In genomic region chr1:16158993-16159831, GRCh38 we compare ENCODE assay signal across 18 cellular contexts. TPM values are rescaled to one million over a fixed set of nuclear protein-coding genes. Genes with fewer than 3 reads are reported as not detected.
DNase-seq lines count a peak whose midpoint lies in the region; ATAC-seq, FAIRE-seq and TF ChIP-seq lines count a peak whose summit lies in the region.
"Had no signal": no experiment of that assay in that cellular context is flagged by ENCODE, and none has a peak within 500 bp of the region (broad histone marks: within the 10 kb centered on the region; RNA-seq: fewer than 3 reads in every experiment).

No MANE protein-coding gene starts in this region.

- H3K36me3 ChIP-seq in HepG2 (replicated peaks in 1 of 2; ENCODE audit: control insufficient read depth in 1 of 2, insufficient read depth in 2 of 2, low read length in 2 of 2) (no peaks in the 10 kb centered on the region), right lobe of liver (no peaks in the 10 kb centered on the region), mucosa of descending colon (ENCODE audit: low read depth) (no peaks in the 10 kb centered on the region), ovary (no peaks in the 10 kb centered on the region)
- H3K36me3 ChIP-seq: heart right ventricle, left lung, thoracic aorta had no signal

- intact Hi-C loops in HepG2 (cut with micrococcal nuclease; ENCODE audit: unreplicated experiment) (no loop called here), right lobe of liver (cut with DNase I) (no loop called here), mucosa of descending colon (cut with DNase I, micrococcal nuclease) (no loop called here), ovary (cut with DNase I) (no loop called here)
- intact Hi-C loops in activated T-helper 1 cell treated with anti-CD3 and anti-CD28 coated beads, Interleukin-12 subunit alpha, Interleukin-12 subunit beta, Interleukin-2, Interleukin-4 antibody, amounts not matched to agents 30 ng/mL and 10 ng/mL and 1 ng/mL, durations not matched to agents 14 hours and 24 hours and 36 hours (cut with micrococcal nuclease): no loop called here

- peaks cover 24% of the 10 kb centered on the region for H3K79me2 ChIP-seq in HepG2 (ENCODE audit: insufficient read depth, low read length)

- TF ChIP-seq EP300 in HepG2 (IDR thresholded peaks at IDR 0.05; ENCODE audit: low read depth in 2 of 2, low read length in 2 of 2) (no peak), HepG2 (CRISPR knock-in tag; IDR thresholded peaks at IDR 0.05; ENCODE audit: borderline replicate concordance) (no peak), ovary (IDR thresholded peaks at IDR 0.05) (no peak)

- peak overlapping the region; percentile 26 for H3K27ac Mint-ChIP-seq in activated T-helper 1 cell treated with anti-CD3 and anti-CD28 coated beads, Interleukin-12 subunit alpha, Interleukin-12 subunit beta, Interleukin-2, Interleukin-4 antibody, amounts not matched to agents 30 ng/mL and 10 ng/mL and 1 ng/mL, durations not matched to agents 14 hours and 24 hours and 36 hours
- H3K27ac Mint-ChIP-seq: activated naive CD4-positive, alpha-beta T cell treated with anti-CD3 and anti-CD28 coated beads for 36 hours had no signal

- TF ChIP-seq CTCF in HepG2 (CRISPR knock-in tag; IDR thresholded peaks at IDR 0.05) (no peak), right lobe of liver (IDR thresholded peaks at IDR 0.05) (no peak), mucosa of descending colon (IDR thresholded peaks at IDR 0.05) (no peak), ovary (IDR thresholded peaks at IDR 0.05) (no peak)

- H3K4me1 Mint-ChIP-seq in activated T-helper 1 cell treated with anti-CD3 and anti-CD28 coated beads, Interleukin-12 subunit alpha, Interleukin-12 subunit beta, Interleukin-2, Interleukin-4 antibody, amounts not matched to agents 30 ng/mL and 10 ng/mL and 1 ng/mL, durations not matched to agents 14 hours and 24 hours and 36 hours (ENCODE audit: low read depth): peaks cover 38% of the 10 kb centered on the region

- TF ChIP-seq POLR2A in HepG2 (IDR thresholded peaks at IDR 0.05; ENCODE audit: insufficient read depth in 1 of 2, low read depth in 2 of 2, low read length in 2 of 2) (no peak), right lobe of liver (IDR thresholded peaks at IDR 0.05) (no peak), GM12892 (IDR thresholded peaks at IDR 0.05; ENCODE audit: low read depth, low read length) (no peak), ovary (IDR thresholded peaks at IDR 0.05) (no peak)

- H3K4me3 Mint-ChIP-seq in activated T-helper 1 cell treated with anti-CD3 and anti-CD28 coated beads, Interleukin-12 subunit alpha, Interleukin-12 subunit beta, Interleukin-2, Interleukin-4 antibody, amounts not matched to agents 30 ng/mL and 10 ng/mL and 1 ng/mL, durations not matched to agents 14 hours and 24 hours and 36 hours: no peak overlapping the region
- H3K4me3 Mint-ChIP-seq: activated naive CD4-positive, alpha-beta T cell treated with anti-CD3 and anti-CD28 coated beads for 36 hours had no signal

- no peak overlapping the region for H3K27ac ChIP-seq in HepG2 (ENCODE audit: extremely low read length, insufficient read depth, low read length)
- no peak overlapping the region for H3K27ac ChIP-seq in right lobe of liver
- H3K27ac ChIP-seq in ovary: no peak overlapping the region
- H3K27ac ChIP-seq: heart right ventricle, KMS-11, left lung, thoracic aorta had no signal

- H3K36me3 Mint-ChIP-seq in activated T-helper 1 cell treated with anti-CD3 and anti-CD28 coated beads, Interleukin-12 subunit alpha, Interleukin-12 subunit beta, Interleukin-2, Interleukin-4 antibody, amounts not matched to agents 30 ng/mL and 10 ng/mL and 1 ng/mL, durations not matched to agents 14 hours and 24 hours and 36 hours (ENCODE audit: low read depth): no peaks in the 10 kb centered on the region

- no peak for DNase-seq in HepG2 (ENCODE audit: low spot score)
- no peak for DNase-seq in right lobe of liver
- DNase-seq in activated T-helper 1 cell treated with anti-CD3 and anti-CD28 coated beads, Interleukin-12 subunit alpha, Interleukin-12 subunit beta, Interleukin-2, Interleukin-4 antibody, amounts not matched to agents 30 ng/mL and 10 ng/mL and 1 ng/mL, durations not matched to agents 14 hours and 24 hours and 36 hours (ENCODE audit: low spot score): no peak
- peak in 2 of 3 donors; percentile 57 to 65 for DNase-seq in mucosa of descending colon
- DNase-seq in GM12892 (ENCODE audit: insufficient read length): no peak
- DNase-seq in activated CD4-positive, CD25-positive, alpha-beta regulatory T cell (lab: John Stamatoyannopoulos, UW): no peak
- no peak for DNase-seq in ovary
- DNase-seq: activated naive CD4-positive, alpha-beta T cell treated with anti-CD3 and anti-CD28 coated beads for 36 hours; cerebellar nuclear complex; heart right ventricle; left lung; NCI-H1694 treated with DMSO at 0.1 percent for 48 hours; NCI-H526 treated with DMSO at 0.1 percent for 48 hours; Right ventricle myocardium superior; stimulated activated CD4-positive, alpha-beta T cell treated with anti-CD3 and anti-CD28 coated beads, Interleukin-12 subunit alpha, Interleukin-12 subunit beta, amount 100 ng/mL, for 4 hours had no signal

- H3K9me3 Mint-ChIP-seq in activated T-helper 1 cell treated with anti-CD3 and anti-CD28 coated beads, Interleukin-12 subunit alpha, Interleukin-12 subunit beta, Interleukin-2, Interleukin-4 antibody, amounts not matched to agents 30 ng/mL and 10 ng/mL and 1 ng/mL, durations not matched to agents 14 hours and 24 hours and 36 hours: no peaks in the 10 kb centered on the region
- H3K9me3 Mint-ChIP-seq: activated naive CD4-positive, alpha-beta T cell treated with anti-CD3 and anti-CD28 coated beads for 36 hours had no signal

- in situ Hi-C loops in HepG2 (cut with HindIII; ENCODE audit: extremely low pct_ligation_motif_present, low pct_unique_long_range_greater_than_20kb): no loop called here

- no peaks in the 10 kb centered on the region for H3K9me3 ChIP-seq in HepG2 (ENCODE audit: low read length)
- H3K9me3 ChIP-seq in right lobe of liver: no peaks in the 10 kb centered on the region
- H3K9me3 ChIP-seq in mucosa of descending colon: no peaks in the 10 kb centered on the region
- no peaks in the 10 kb centered on the region for H3K9me3 ChIP-seq in ovary
- H3K9me3 ChIP-seq: heart right ventricle, left lung, thoracic aorta had no signal

- BruUV-seq in HepG2 (replicated peaks; lab: Mats Ljungman, UMichigan): no TSS peak

- H3K4me2 ChIP-seq in HepG2 (ENCODE audit: low read depth, low read length): no peak overlapping the region
- H3K4me2 ChIP-seq: KMS-11 had no signal

- peaks cover 54% of the 10 kb centered on the region for H3K27me3 Mint-ChIP-seq in activated T-helper 1 cell treated with anti-CD3 and anti-CD28 coated beads, Interleukin-12 subunit alpha, Interleukin-12 subunit beta, Interleukin-2, Interleukin-4 antibody, amounts not matched to agents 30 ng/mL and 10 ng/mL and 1 ng/mL, durations not matched to agents 14 hours and 24 hours and 36 hours (ENCODE audit: insufficient read depth)

- peaks cover 1% of the 10 kb centered on the region; the same call in 1 of the 2 replicates for H4K20me1 ChIP-seq in HepG2 (ENCODE audit: insufficient read depth, low read length)

- no peaks in the 10 kb centered on the region; a peak in 1 of 5 replicates for H3K27me3 ChIP-seq in HepG2 (ENCODE audit: control insufficient read depth in 1 of 2, insufficient read depth in 2 of 2, low read length in 2 of 2)
- no peaks in the 10 kb centered on the region for H3K27me3 ChIP-seq in right lobe of liver
- H3K27me3 ChIP-seq in ovary: no peaks in the 10 kb centered on the region

- no peak for FAIRE-seq in HepG2 (lab: Jason Lieb, UNC)
- FAIRE-seq in GM12892 (lab: Jason Lieb, UNC): no peak

- H3K4me3 ChIP-seq in HepG2 (replicated peaks in 1 of 3; ENCODE audit: insufficient read depth in 1 of 3, low read depth in 2 of 3, low read length in 3 of 3) (no peak overlapping the region), right lobe of liver (no peak overlapping the region), mucosa of descending colon (no peak overlapping the region), ovary (no peak overlapping the region)
- H3K4me3 ChIP-seq: heart right ventricle, left lung, thoracic aorta had no signal

- no peak overlapping the region for H2AFZ ChIP-seq in HepG2 (ENCODE audit: low read length)

- 76% methylated on average over 14 of the region's 16 CpGs for WGBS in HepG2 (ENCODE audit: low lambda C conversion rate)
- 84% methylated on average over 12 of the region's 16 CpGs for WGBS in right lobe of liver (ENCODE audit: insufficient coverage, low coverage, low lambda C conversion rate, missing lambda C conversion rate)
- 81 to 87% (median 82%) methylated on average over 16 of the region's 16 CpGs for WGBS in ovary, 3 donors

- H3K4me1 ChIP-seq in HepG2 (ENCODE audit: insufficient read depth, low read length) (peaks cover 30% of the 10 kb centered on the region), right lobe of liver (peaks cover 0 to 13% (median 5%) of the 10 kb centered on the region in 4 donors), mucosa of descending colon (ENCODE audit: low read depth) (peaks cover 26% of the 10 kb centered on the region), ovary (ENCODE audit: insufficient read depth) (peaks cover 6% of the 10 kb centered on the region)

- no peak for TF ChIP-seq RAD21 in HepG2 (CRISPR knock-in tag; IDR thresholded peaks at IDR 0.05)

- no peak for ATAC-seq in HepG2
- ATAC-seq in right lobe of liver: no peak
- peak; percentile 74 for ATAC-seq in mucosa of descending colon
- no peak for ATAC-seq in GM21737 (IDR thresholded peaks at IDR 0.05; ENCODE audit: unreplicated experiment)
- ATAC-seq: heart right ventricle, left lung had no signal

- POLR2A ChIA-PET in HepG2 (lab: Yijun Ruan, JAX): no interaction called here

- H3K9ac ChIP-seq in HepG2 (ENCODE audit: insufficient read depth, low read depth, low read length): no peak overlapping the region
- H3K9ac ChIP-seq: KMS-11 had no signal

- CTCF ChIA-PET in HepG2 (lab: Yijun Ruan, JAX; ENCODE audit: low intra/inter-chr PET ratio, low total read pairs): no interaction called here

RNA-seq across cellular contexts. Expression of gene EPHA2, which starts 3.3 kb away (rescaled TPM):
- total RNA-seq in HepG2 (2016; rRNA removed; fragmentation: Illumina TruSeq; extraction: Trizol) (15.5 and 33.6 TPM in 2 replicates), right lobe of liver (10 to 100 TPM in 4 of 6 experiments, 1 to 10 TPM in 2; 6.0 to 14.7 (median 10.8) TPM), mucosa of descending colon (10 to 100 TPM; 36.8 to 43.5 (median 43.5) TPM), ovary (10 to 100 TPM in 3 of 7 donors, 1 to 10 TPM in 4; 3.9 to 40.7 (median 8.8) TPM)
- 6.7 and 7.8 TPM in 2 replicates for total RNA-seq in HepG2 (2016; cell fraction: cytosol; rRNA removed; fragmentation: Illumina TruSeq; extraction: Trizol; ENCODE audit: low read depth)
- total RNA-seq in HepG2 (2016; cell fraction: insoluble cytoplasmic fraction; rRNA removed; fragmentation: Illumina TruSeq; extraction: Trizol): 10.8 and 35.8 TPM in 2 replicates
- total RNA-seq in HepG2 (2016; cell fraction: membrane; rRNA removed; fragmentation: Illumina TruSeq; extraction: Trizol): 14.9 and 16.9 TPM in 2 replicates
- total RNA-seq in HepG2 (2016; cell fraction: nucleus; rRNA removed; fragmentation: Illumina TruSeq; extraction: Trizol): 41.9 and 47.9 TPM in 2 replicates
- polyA plus RNA-seq in HepG2 (2011; rRNA removed) (53.6 and 62.5 TPM in 2 replicates), ovary (1 to 10 TPM; 3.8 to 6.1 TPM)
- 39.1 and 62.9 TPM in 2 replicates for polyA plus RNA-seq in HepG2 (2011; cell fraction: cytosol; rRNA removed)
- polyA plus RNA-seq in HepG2 (2011; cell fraction: nucleus; rRNA removed): 163 and 212 TPM in 2 replicates
- polyA plus RNA-seq in HepG2 (2012): 25.4 and 56.3 TPM in 2 replicates
- 2.1 and 2.2 TPM in 2 replicates for polyA plus RNA-seq in HepG2 (2016; cell fraction: cytosol; fragmentation: Illumina TruSeq; extraction: Trizol; ENCODE audit: low read depth)
- polyA plus RNA-seq in HepG2 (2016; cell fraction: insoluble cytoplasmic fraction; fragmentation: Illumina TruSeq; extraction: Trizol; ENCODE audit: low read depth): 11.5 and 14.9 TPM in 2 replicates
- 5.7 and 6.8 TPM in 2 replicates for polyA plus RNA-seq in HepG2 (2016; cell fraction: membrane; fragmentation: Illumina TruSeq; extraction: Trizol; ENCODE audit: low read depth)
- 84.4 and 87.2 TPM in 2 replicates for polyA plus RNA-seq in HepG2 (2016; cell fraction: nucleus; fragmentation: Illumina TruSeq; extraction: Trizol; ENCODE audit: insufficient read depth, low read depth)
- polyA minus RNA-seq in HepG2 (2011; rRNA and poly(A)+ RNA removed; ENCODE audit: low replicate concordance): 69.9 and 218 TPM in 2 replicates
- polyA minus RNA-seq in HepG2 (2011; cell fraction: cytosol; rRNA and poly(A)+ RNA removed): 72.7 and 86.9 TPM in 2 replicates
- 65.6 and 79.3 TPM in 2 replicates for polyA minus RNA-seq in HepG2 (2011; cell fraction: nucleus; rRNA and poly(A)+ RNA removed)
- not detected in 2 replicates for total RNA-seq in activated T-helper 1 cell treated with anti-CD3 and anti-CD28 coated beads, Interleukin-12 subunit alpha, Interleukin-12 subunit beta, Interleukin-2, Interleukin-4 antibody, amounts not matched to agents 30 ng/mL and 10 ng/mL and 1 ng/mL, durations not matched to agents 14 hours and 24 hours and 36 hours
- not detected for polyA plus RNA-seq in GM12892 (2012; ENCODE audit: missing spikeins)

RNA-seq across cellular contexts. Expression of gene ARHGEF19, which starts 53.2 kb away (rescaled TPM):
- 1.8 and 2.0 TPM in 2 replicates for total RNA-seq in HepG2 (2016; rRNA removed; fragmentation: Illumina TruSeq; extraction: Trizol)
- total RNA-seq in HepG2 (2016; cell fraction: cytosol; rRNA removed; fragmentation: Illumina TruSeq; extraction: Trizol; ENCODE audit: low read depth): 0.53 and 1.0 TPM in 2 replicates
- total RNA-seq in HepG2 (2016; cell fraction: insoluble cytoplasmic fraction; rRNA removed; fragmentation: Illumina TruSeq; extraction: Trizol): 1.4 and 2.3 TPM in 2 replicates
- total RNA-seq in HepG2 (2016; cell fraction: membrane; rRNA removed; fragmentation: Illumina TruSeq; extraction: Trizol): 1.3 and 1.5 TPM in 2 replicates
- total RNA-seq in HepG2 (2016; cell fraction: nucleus; rRNA removed; fragmentation: Illumina TruSeq; extraction: Trizol): 1.9 and 2.1 TPM in 2 replicates
- polyA plus RNA-seq in HepG2 (2011; rRNA removed): 1.7 and 2.2 TPM in 2 replicates
- polyA plus RNA-seq in HepG2 (2011; cell fraction: cytosol; rRNA removed): 1.7 and 2.2 TPM in 2 replicates
- polyA plus RNA-seq in HepG2 (2011; cell fraction: nucleus; rRNA removed): 9.9 and 10.1 TPM in 2 replicates
- polyA plus RNA-seq in HepG2 (2012): 0.88 and 1.6 TPM in 2 replicates
- polyA plus RNA-seq in HepG2 (2016; cell fraction: cytosol; fragmentation: Illumina TruSeq; extraction: Trizol; ENCODE audit: low read depth): 0.47 and 1.2 TPM in 2 replicates
- polyA plus RNA-seq in HepG2 (2016; cell fraction: insoluble cytoplasmic fraction; fragmentation: Illumina TruSeq; extraction: Trizol; ENCODE audit: low read depth): 1.7 and 2.2 TPM in 2 replicates
- 0.94 and 1.7 TPM in 2 replicates for polyA plus RNA-seq in HepG2 (2016; cell fraction: membrane; fragmentation: Illumina TruSeq; extraction: Trizol; ENCODE audit: low read depth)
- polyA plus RNA-seq in HepG2 (2016; cell fraction: nucleus; fragmentation: Illumina TruSeq; extraction: Trizol; ENCODE audit: insufficient read depth, low read depth): 4.0 and 5.0 TPM in 2 replicates
- polyA minus RNA-seq in HepG2 (2011; rRNA and poly(A)+ RNA removed; ENCODE audit: low replicate concordance): 1.3 and 7.5 TPM in 2 replicates
- 0.69 and 0.79 TPM in 2 replicates for polyA minus RNA-seq in HepG2 (2011; cell fraction: cytosol; rRNA and poly(A)+ RNA removed)
- 1.4 and 2.1 TPM in 2 replicates for polyA minus RNA-seq in HepG2 (2011; cell fraction: nucleus; rRNA and poly(A)+ RNA removed)
- 1 to 10 TPM in 4 of 6 experiments, under 1 TPM in 2; 0.31 to 2.8 (median 1.5) TPM for total RNA-seq in right lobe of liver
- total RNA-seq in activated T-helper 1 cell treated with anti-CD3 and anti-CD28 coated beads, Interleukin-12 subunit alpha, Interleukin-12 subunit beta, Interleukin-2, Interleukin-4 antibody, amounts not matched to agents 30 ng/mL and 10 ng/mL and 1 ng/mL, durations not matched to agents 14 hours and 24 hours and 36 hours: 7.9 and 11.2 TPM in 2 replicates
- total RNA-seq in mucosa of descending colon: 10 to 100 TPM in 1 of 3 donors, 1 to 10 TPM in 2; 5.3 to 13.3 (median 9.0) TPM
- polyA plus RNA-seq in GM12892 (2012; ENCODE audit: missing spikeins): 0.93 TPM
- total RNA-seq in ovary: 10 to 100 TPM in 5 of 7 donors, 1 to 10 TPM in 2; 6.0 to 30.4 (median 14.6) TPM
- 10 to 100 TPM in 1 of 2 donors, 1 to 10 TPM in 1; 2.3 to 15.5 TPM for polyA plus RNA-seq in ovary

Comparison
In these comparisons a context has a peak if more than half of its experiments do, and no peak if none do; other contexts are left out.
1. DNase-seq: peak in mucosa of descending colon (2 of 3); none in HepG2 (single experiment), right lobe of liver (0 of 3), activated T-helper 1 cell treated with anti-CD3 and anti-CD28 coated beads, Interleukin-12 subunit alpha, Interleukin-12 subunit beta, Interleukin-2, Interleukin-4 antibody, amounts not matched to agents 30 ng/mL and 10 ng/mL and 1 ng/mL, durations not matched to agents 14 hours and 24 hours and 36 hours (single experiment), GM12892 (single experiment), activated CD4-positive, CD25-positive, alpha-beta regulatory T cell (0 of 4) and ovary (0 of 5).